In genomic region chr9:89418882-89419641, GRCh38 we compare ENCODE assay signal across 8 cellular contexts.
DNase-seq lines count a peak whose midpoint lies in the region; ATAC-seq and TF ChIP-seq lines count a peak whose summit lies in the region.

No MANE protein-coding gene starts in this region.

- H3K4me3 ChIP-seq in esophagus muscularis mucosa, result no peak overlapping the region

- TF ChIP-seq EP300 in esophagus muscularis mucosa (IDR thresholded peaks at IDR 0.05), result no peak

- TF ChIP-seq POLR2A in esophagus muscularis mucosa (IDR thresholded peaks at IDR 0.05; ENCODE audit: low read depth), result no peak

- intact Hi-C loops in left colon (cut with DNase I, micrococcal nuclease), result no loop called here
- intact Hi-C loops in esophagus muscularis mucosa (cut with DNase I), result no loop called here

- peak; percentile 71 to 77 for DNase-seq in activated CD4-positive, alpha-beta T cell treated with anti-CD3 and anti-CD28 coated beads for 4 hours
- DNase-seq in left colon (peak in 1 of 2 donors; percentile 55), D341Med (ENCODE audit: low spot score) (no peak), esophagus muscularis mucosa (ENCODE audit: extremely low spot score) (no peak), hepatic stellate cell (ENCODE audit: low spot score) (no peak), HUDEP-2 (lab: John Stamatoyannopoulos, UW; ENCODE audit: unreplicated experiment in 76 of 76) (no peak)

- TF ChIP-seq CTCF in esophagus muscularis mucosa (IDR thresholded peaks at IDR 0.05), result no peak

- no peak overlapping the region for H3K27ac ChIP-seq in esophagus muscularis mucosa (replicated peaks in 1 of 4)

- peaks cover 0 to 4% (median 0%) of the 10 kb centered on the region in 4 donors for H3K4me1 ChIP-seq in esophagus muscularis mucosa

- 90% methylated on average over 15 of the region's 21 CpGs for WGBS in esophagus muscularis mucosa

- ATAC-seq in GM18498 (IDR thresholded peaks at IDR 0.05; ENCODE audit: unreplicated experiment) (peak; percentile 73), HG02970 (IDR thresholded peaks at IDR 0.05; ENCODE audit: low FRiP score, unreplicated experiment) (peak; percentile 43), left colon (peak; percentile 26)

- peaks cover 0 to 6% (median 0%) of the 10 kb centered on the region in 4 donors for H3K36me3 ChIP-seq in esophagus muscularis mucosa

- no peaks in the 10 kb centered on the region for H3K9me3 ChIP-seq in esophagus muscularis mucosa

- no peaks in the 10 kb centered on the region for H3K27me3 ChIP-seq in esophagus muscularis mucosa

Comparison
In these comparisons a context has a peak if more than half of its experiments do, and no peak if none do; other contexts are left out.
1. DNase-seq: peak in activated CD4-positive, alpha-beta T cell treated with anti-CD3 and anti-CD28 coated beads for 4 hours (2 of 2); none in D341Med (single experiment), esophagus muscularis mucosa (single experiment), hepatic stellate cell (single experiment) and HUDEP-2 (0 of 76).
2. Peak in every context shown above with its lines, with median percentiles within 50 percentile points of each other: ATAC-seq.